ENCODE assay signal across 22 cellular contexts in genomic region chr10:97977673-97978072, GRCh38. TPM values are rescaled to one million over a fixed set of nuclear protein-coding genes. Genes with fewer than 3 reads are reported as not detected.
"Had no signal": no experiment of that assay in that cellular context is flagged by ENCODE, and none has a peak within 500 bp of the region (broad histone marks: within the 10 kb centered on the region; RNA-seq: fewer than 3 reads in every experiment).

No MANE protein-coding gene starts in this region.

- DNase-seq: immature natural killer cell; left ventricle myocardium inferior; naive thymus-derived CD8-positive, alpha-beta T cell; pancreas; psoas muscle; right lobe of liver; stimulated activated CD4-positive, alpha-beta T cell treated with anti-CD3 and anti-CD28 coated beads, Interleukin-12 subunit alpha, Interleukin-12 subunit beta, amount 100 ng/mL, for 4 hours; stimulated activated CD4-positive, alpha-beta T cell treated with anti-CD3 and anti-CD28 coated beads, Interleukin-15, amount 100 ng/mL, for 24 hours; stimulated activated CD4-positive, alpha-beta T cell treated with anti-CD3 and anti-CD28 coated beads, Interleukin-2, amount 100 ng/mL, for 24 hours; stimulated activated CD4-positive, alpha-beta T cell treated with anti-CD3 and anti-CD28 coated beads, Interleukin-4, amount 100 ng/mL, for 1 hour; stimulated activated naive B cell treated with anti-CD40 and anti-IgM and Interleukin-4, amounts not matched to agents 10 μg/mL and 1 μg/mL and 100 μg/mL, for 72 hours; stimulated activated naive CD8-positive, alpha-beta T cell treated with anti-CD3 and anti-CD28 coated beads, Interleukin-15, Interleukin-2, amounts not matched to agents 100 U/mL and 50 U/mL, for 24 hours; stomach; uterus had no signal

- H3K27ac ChIP-seq: left ventricle myocardium inferior, pancreas, psoas muscle, right atrium auricular region, right lobe of liver, stomach, tibial nerve, uterus had no signal

- H3K4me3 Mint-ChIP-seq: immature natural killer cell; memory B cell; naive thymus-derived CD8-positive, alpha-beta T cell; nephron; neural crest cell; stimulated activated naive B cell treated with anti-CD40 and anti-IgM and Interleukin-4, amounts not matched to agents 10 μg/mL and 1 μg/mL and 100 μg/mL, for 72 hours; type B pancreatic cell had no signal

- H3K36me3 Mint-ChIP-seq: immature natural killer cell; memory B cell; naive thymus-derived CD8-positive, alpha-beta T cell; stimulated activated naive B cell treated with anti-CD40 and anti-IgM and Interleukin-4, amounts not matched to agents 10 μg/mL and 1 μg/mL and 100 μg/mL, for 72 hours; type B pancreatic cell had no signal

- H3K9me3 Mint-ChIP-seq: immature natural killer cell; memory B cell; nephron; neural crest cell; stimulated activated naive B cell treated with anti-CD40 and anti-IgM and Interleukin-4, amounts not matched to agents 10 μg/mL and 1 μg/mL and 100 μg/mL, for 72 hours; type B pancreatic cell had no signal

- H3K4me1 Mint-ChIP-seq: immature natural killer cell; memory B cell; nephron; stimulated activated naive B cell treated with anti-CD40 and anti-IgM and Interleukin-4, amounts not matched to agents 10 μg/mL and 1 μg/mL and 100 μg/mL, for 72 hours had no signal

- H3K27ac Mint-ChIP-seq: immature natural killer cell; memory B cell; naive thymus-derived CD8-positive, alpha-beta T cell; nephron; stimulated activated naive B cell treated with anti-CD40 and anti-IgM and Interleukin-4, amounts not matched to agents 10 μg/mL and 1 μg/mL and 100 μg/mL, for 72 hours; type B pancreatic cell had no signal

- ATAC-seq: naive thymus-derived CD8-positive, alpha-beta T cell; pancreas; psoas muscle; right lobe of liver; stimulated activated naive B cell treated with anti-CD40 and anti-IgM and Interleukin-4, amounts not matched to agents 10 μg/mL and 1 μg/mL and 100 μg/mL, for 72 hours; stimulated activated naive CD8-positive, alpha-beta T cell treated with anti-CD3 and anti-CD28 coated beads, Interleukin-15, Interleukin-2, amounts not matched to agents 100 U/mL and 50 U/mL, for 24 hours had no signal

- H3K9me3 ChIP-seq: left ventricle myocardium inferior, pancreas, psoas muscle, right atrium auricular region, right lobe of liver, tibial nerve, uterus had no signal

- H3K4me1 ChIP-seq: left ventricle myocardium inferior, pancreas, psoas muscle, right lobe of liver, uterus had no signal

- H3K36me3 ChIP-seq: left ventricle myocardium inferior, pancreas, right atrium auricular region, right lobe of liver, stomach, tibial nerve, uterus had no signal

- H3K4me3 ChIP-seq: left ventricle myocardium inferior, lung, pancreas, psoas muscle, right atrium auricular region, right lobe of liver, stomach, tibial nerve, uterus had no signal

RNA-seq across cellular contexts. Expression of gene CRTAC1, which starts 52.7 kb away (rescaled TPM):
- total RNA-seq: naive thymus-derived CD8-positive, alpha-beta T cell; osteoblast had no signal
- polyA plus RNA-seq: immature natural killer cell; naive thymus-derived CD8-positive, alpha-beta T cell had no signal
